In the genomic region with DNA sequence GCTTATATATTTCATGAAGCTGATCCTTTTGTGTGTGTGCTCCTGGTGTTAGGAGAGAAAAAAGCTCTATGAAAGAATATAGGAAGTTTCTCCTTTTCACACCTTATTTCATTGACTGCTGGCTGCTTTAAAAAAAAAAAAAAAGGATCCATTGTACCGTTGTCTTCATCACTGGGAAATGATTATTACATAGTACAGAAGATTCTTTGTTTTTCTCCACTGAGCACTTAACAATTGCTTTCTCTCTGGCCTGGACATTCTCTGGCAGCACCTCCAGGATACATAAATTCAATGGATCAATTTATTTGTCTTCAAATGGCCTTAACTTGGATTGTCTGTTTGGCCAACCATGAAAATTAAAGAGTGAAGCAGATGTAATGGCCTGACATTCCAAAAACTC, we compare ENCODE assay signal across 22 cellular contexts. TPM values are rescaled to one million over a fixed set of nuclear protein-coding genes. Genes with fewer than 3 reads are reported as not detected.
"Had no signal": no experiment of that assay in that cellular context is flagged by ENCODE, and none has a peak within 500 bp of the region (broad histone marks: within the 10 kb centered on the region; RNA-seq: fewer than 3 reads in every experiment).

No MANE protein-coding gene starts in this region.

- H3K4me1 ChIP-seq: lower lobe of right lung, parathyroid adenoma, prostate gland, sigmoid colon, suprapubic skin, transverse colon, upper lobe of right lung, vagina had no signal

- DNase-seq: cortex of kidney; effector CD4-positive, alpha-beta T cell; head of caudate nucleus; left ventricle myocardium superior; lower lobe of right lung; mucosa of descending colon; naive B cell; right cardiac atrium; sigmoid colon; spleen; stimulated activated CD4-positive, alpha-beta T cell treated with anti-CD3 and anti-CD28 coated beads, Interleukin-4, amount 100 ng/mL, for 4 hours; stimulated activated naive CD8-positive, alpha-beta T cell treated with anti-CD3 and anti-CD28 coated beads, Interleukin-15, Interleukin-2, amounts not matched to agents 100 U/mL and 50 U/mL, for 24 hours; transverse colon; upper lobe of right lung had no signal

- H3K36me3 ChIP-seq: lower lobe of right lung, prostate gland, sigmoid colon, transverse colon, upper lobe of right lung, vagina had no signal

- H3K4me3 ChIP-seq: lower lobe of right lung, mucosa of descending colon, prostate gland, sigmoid colon, spleen, suprapubic skin, transverse colon, upper lobe of right lung, vagina had no signal

- H2AFZ ChIP-seq: parathyroid adenoma had no signal

- H3K27ac ChIP-seq: lower lobe of right lung, parathyroid adenoma, prostate gland, sigmoid colon, spleen, suprapubic skin, transverse colon, upper lobe of right lung, vagina had no signal

- H3K27me3 ChIP-seq: sigmoid colon, spleen, suprapubic skin, transverse colon, upper lobe of right lung, vagina had no signal

- H3K9me3 ChIP-seq: lower lobe of right lung, mucosa of descending colon, prostate gland, suprapubic skin, transverse colon, upper lobe of right lung, vagina had no signal

- H3K9ac ChIP-seq: parathyroid adenoma had no signal

- ATAC-seq: left ventricle myocardium superior; lower lobe of right lung; mucosa of descending colon; natural killer cell treated with Interleukin-12 subunit alpha and Interleukin-12 subunit beta and Interleukin-15 and Interleukin-18, amount 100 ng/mL, for 72 hours; right cardiac atrium; stimulated activated memory B cell treated with anti-CD40 and anti-IgM and Interleukin-4, amounts not matched to agents 10 μg/mL and 1 μg/mL and 100 μg/mL, for 72 hours; stimulated activated naive CD8-positive, alpha-beta T cell treated with anti-CD3 and anti-CD28 coated beads, Interleukin-15, Interleukin-2, amounts not matched to agents 100 U/mL and 50 U/mL, for 24 hours; upper lobe of right lung had no signal

RNA-seq across cellular contexts. Expression of a gene that starts 53.1 kb away (rescaled TPM):
- total RNA-seq: natural killer cell treated with Interleukin-12 subunit alpha and Interleukin-12 subunit beta and Interleukin-15 and Interleukin-18, amount 100 ng/mL, for 72 hours; neural crest cell had no signal
- polyA plus RNA-seq: keratinocyte had no signal
